Comparison of ENCODE assay signal across 9 cellular contexts in genomic region chr3:183823963-183824362, GRCh38. TPM values are rescaled to one million over a fixed set of nuclear protein-coding genes. Genes with fewer than 3 reads are reported as not detected.
A peak's percentile ranks its signal among the peaks of the same experiment; 100 is the strongest.
DNase-seq lines count a peak whose midpoint lies in the region; ATAC-seq, FAIRE-seq and TF ChIP-seq lines count a peak whose summit lies in the region.
"Had no signal": no experiment of that assay in that cellular context is flagged by ENCODE, and none has a peak within 500 bp of the region (broad histone marks: within the 10 kb centered on the region; RNA-seq: fewer than 3 reads in every experiment).

No MANE protein-coding gene starts in this region.

- peaks cover 29% of the 10 kb centered on the region for H3F3A ChIP-seq in PC-9 (ENCODE audit: insufficient read depth, low read depth)

- POLR2A ChIA-PET in PC-9 (lab: Charles Lee; ENCODE audit: unreplicated experiment), result no interaction called here

- DNase-seq in cardiac muscle cell (ENCODE audit: low read depth in 1 of 2, low spot score in 1 of 2), result no peak
- DNase-seq in left ventricle myocardium inferior, result no peak
- no peak for DNase-seq in PC-9
- no peak for DNase-seq in foreskin keratinocyte
- DNase-seq in urothelium cell line (ENCODE audit: low spot score), result no peak
- DNase-seq in AG20443 (ENCODE audit: low spot score), result no peak
- DNase-seq: transverse colon had no signal

- no TSS peak for BruUV-seq in PC-9 (replicated peaks; lab: Mats Ljungman, UMichigan)

- peak overlapping the region; percentile 8 for H3K4me3 ChIP-seq in cardiac muscle cell
- no peak overlapping the region for H3K4me3 ChIP-seq in left ventricle myocardium inferior
- H3K4me3 ChIP-seq in PC-9, result no peak overlapping the region

- H3K4me1 ChIP-seq in cardiac muscle cell (ENCODE audit: low read depth) (peaks cover 12% of the 10 kb centered on the region), left ventricle myocardium inferior (peaks cover 33% of the 10 kb centered on the region), PC-9 (replicated peaks; ENCODE audit: insufficient read depth) (0 out of 2 replicates have a peak, but pooled peaks cover 7% of the 10 kb centered on the region), foreskin keratinocyte (peaks cover 4% of the 10 kb centered on the region)

- CTCF ChIA-PET in PC-9 (lab: Charles Lee), result interaction anchor here (0.8 kb wide), 1 partner anchor 42 kb away, joined by 3 read pairs; no protein-coding TSS in a partner anchor

- no peaks in the 10 kb centered on the region for H3K9me2 ChIP-seq in PC-9 (ENCODE audit: insufficient read depth)

- intact Hi-C loops in left ventricle myocardium inferior (cut with micrococcal nuclease) (no loop called here), PC-9 (cut with micrococcal nuclease; ENCODE audit: unreplicated experiment) (loop anchor here (2.0 kb wide), 2 partner anchors 21 to 61 kb away; partner anchors contain the start of gene PARL)

- peaks cover 7% of the 10 kb centered on the region for H4K20me1 ChIP-seq in PC-9 (ENCODE audit: insufficient read depth)

- TF ChIP-seq CTCF in cardiac muscle cell (IDR thresholded peaks at IDR 0.05; ENCODE audit: low read depth, low read length) (no peak), left ventricle myocardium inferior (IDR thresholded peaks at IDR 0.05; ENCODE audit: borderline replicate concordance) (no peak), PC-9 (conservative IDR thresholded peaks at IDR 0.05) (no peak), foreskin keratinocyte (conservative IDR thresholded peaks at IDR 0.05) (peak; percentile 55)

- H3K9me3 ChIP-seq in cardiac muscle cell (ENCODE audit: low read depth) (no peaks in the 10 kb centered on the region), left ventricle myocardium inferior (replicated peaks) (no peaks in the 10 kb centered on the region), PC-9 (ENCODE audit: insufficient read depth, low read depth) (no peaks in the 10 kb centered on the region)
- H3K9me3 ChIP-seq: transverse colon had no signal

- no peak overlapping the region for H2AFZ ChIP-seq in PC-9

- peak overlapping the region; percentile 79 for H3K4me2 ChIP-seq in PC-9

- no peaks in the 10 kb centered on the region for H3K79me2 ChIP-seq in PC-9 (ENCODE audit: low read depth)

- ATAC-seq in foreskin keratinocyte (no peak), HG03457 (IDR thresholded peaks at IDR 0.05; ENCODE audit: unreplicated experiment) (no peak), GM18870 (IDR thresholded peaks at IDR 0.05; ENCODE audit: unreplicated experiment) (no peak)

- no peaks in the 10 kb centered on the region for H3K36me3 ChIP-seq in cardiac muscle cell
- peaks cover 13% of the 10 kb centered on the region for H3K36me3 ChIP-seq in left ventricle myocardium inferior
- H3K36me3 ChIP-seq in PC-9 (ENCODE audit: low read depth), result no peaks in the 10 kb centered on the region
- H3K36me3 ChIP-seq: transverse colon had no signal

- H3K27me3 ChIP-seq in cardiac muscle cell (peaks cover 6% of the 10 kb centered on the region), left ventricle myocardium inferior (ENCODE audit: low read depth) (no peaks in the 10 kb centered on the region), PC-9 (ENCODE audit: insufficient read depth, low read depth) (no peaks in the 10 kb centered on the region), foreskin keratinocyte (peaks cover 7% of the 10 kb centered on the region)

- peak; percentile 20 for FAIRE-seq in urothelium cell line (lab: Jason Lieb, UNC)

- H3K27ac ChIP-seq in cardiac muscle cell (no peak overlapping the region), left ventricle myocardium inferior (replicated peaks) (no peak overlapping the region), PC-9 (no peak overlapping the region), foreskin keratinocyte (no peak overlapping the region)
- H3K27ac ChIP-seq: transverse colon had no signal

RNA-seq across cellular contexts. Expression of gene MAP6D1, which starts 1.4 kb away (rescaled TPM):
- 7.8 and 8.1 TPM in 2 replicates for total RNA-seq in cardiac muscle cell
- polyA plus RNA-seq in cardiac muscle cell, result 10.2 and 10.3 TPM in 2 replicates
- total RNA-seq in left ventricle myocardium inferior, result 2.4 TPM
- 2.2 TPM in 2 replicates for total RNA-seq in PC-9 (2021)
- 1.3 and 1.5 TPM in 2 replicates for total RNA-seq in foreskin keratinocyte
- polyA plus RNA-seq in foreskin keratinocyte, result 1.4 and 1.5 TPM in 2 replicates
